In genomic region chr5:99104538-99105132, GRCh38 we compare ENCODE assay signal across 9 cellular contexts.
DNase-seq lines count a peak whose midpoint lies in the region; ATAC-seq, FAIRE-seq and TF ChIP-seq lines count a peak whose summit lies in the region.
"Had no signal": no experiment of that assay in that cellular context is flagged by ENCODE, and none has a peak within 500 bp of the region (broad histone marks: within the 10 kb centered on the region; RNA-seq: fewer than 3 reads in every experiment).

No MANE protein-coding gene starts in this region.

- BruUV-seq in PC-3 (replicated peaks; lab: Mats Ljungman, UMichigan): no TSS peak

- H3K4me1 ChIP-seq in PC-3 (ENCODE audit: insufficient read depth, low read length) (no peaks in the 10 kb centered on the region), pancreas (no peaks in the 10 kb centered on the region)

- peak; percentile 69; the same call in 1 of the 2 replicates for TF ChIP-seq CTCF in PC-3 (conservative IDR thresholded peaks at IDR 0.05; ENCODE audit: low read depth, low read length)
- TF ChIP-seq CTCF in epithelial cell of esophagus (IDR thresholded peaks at IDR 0.05; ENCODE audit: insufficient read depth, low read depth, low read length, missing control alignments): peak; percentile 61
- TF ChIP-seq CTCF in pancreas (IDR thresholded peaks at IDR 0.05): peak; percentile 5 to 58 (median 42)

- H3K9me3 ChIP-seq in PC-3 (ENCODE audit: low read length) (no peaks in the 10 kb centered on the region), pancreas (no peaks in the 10 kb centered on the region)

- H3F3A ChIP-seq in PC-3 (ENCODE audit: low read length, unreplicated experiment): no peaks in the 10 kb centered on the region

- H3K36me3 ChIP-seq in PC-3 (ENCODE audit: low read depth, low read length) (no peaks in the 10 kb centered on the region), pancreas (no peaks in the 10 kb centered on the region)

- H3K27me3 ChIP-seq in PC-3 (ENCODE audit: low read length): peaks cover 31% of the 10 kb centered on the region
- no peaks in the 10 kb centered on the region for H3K27me3 ChIP-seq in pancreas

- H3K79me2 ChIP-seq in PC-3 (ENCODE audit: low read length): no peaks in the 10 kb centered on the region

- intact Hi-C loops in PC-3 (cut with micrococcal nuclease): loop anchor here (1.0 to 2.0 kb wide), 3 partner anchors 50 to 1326 kb away; no protein-coding TSS in a partner anchor
- intact Hi-C loops in pancreas (cut with DNase I): no loop called here
- intact Hi-C loops in posterior vena cava (cut with DNase I): no loop called here

- H3K4me2 ChIP-seq in PC-3 (ENCODE audit: low read length): no peak overlapping the region

- DNase-seq in ELR (ENCODE audit: low read depth) (peak; percentile 59), HT1080 (ENCODE audit: low read depth) (peak; percentile 42), PC-3 (peak; percentile 65), epithelial cell of esophagus (ENCODE audit: low read depth) (peak; percentile 47), pancreas (no peak), GM19240 (ENCODE audit: insufficient read length, low spot score) (no peak), posterior vena cava (ENCODE audit: low spot score) (no peak)
- no peak for DNase-seq in stimulated activated CD4-positive, alpha-beta T cell treated with anti-CD3 and anti-CD28 coated beads, Interleukin-12 subunit alpha, Interleukin-12 subunit beta, amount 100 ng/mL, for 4 hours
- DNase-seq: activated B cell treated with CpG ODN at 0.5 μM for 24 hours had no signal

- POLR2A ChIA-PET in PC-3 (lab: Charles Lee; ENCODE audit: unreplicated experiment): interaction anchor here (0.6 to 0.7 kb wide), 2 partner anchors 10 to 1172 kb away, joined by 3 to 6 read pairs; no protein-coding TSS in a partner anchor

- H2AFZ ChIP-seq in PC-3 (ENCODE audit: low read length): no peak overlapping the region

- ATAC-seq in PC-3 (peak; percentile 38; the same call in 1 of the 2 replicates), pancreas (peak in 3 of 4 donors; percentile 68 to 75 (median 73))

- 0% methylated on average over 2 of the region's 2 CpGs for WGBS in pancreas, 2 donors

- no peaks in the 10 kb centered on the region for H3K9me2 ChIP-seq in PC-3 (replicated peaks; ENCODE audit: low read length)

- peak; percentile 90 for FAIRE-seq in pancreas (lab: Jason Lieb, UNC)

- H3K9ac ChIP-seq in PC-3 (ENCODE audit: low read length): no peak overlapping the region

- CTCF ChIA-PET in PC-3 (lab: Charles Lee): interaction anchor here (0.6 to 1.1 kb wide), 14 partner anchors 44 to 1731 kb away, joined by 3 to 17 read pairs (median 7); no protein-coding TSS in a partner anchor

- H3K27ac ChIP-seq in PC-3 (ENCODE audit: low read length) (no peak overlapping the region), pancreas (no peak overlapping the region)

- no peaks in the 10 kb centered on the region for H4K20me1 ChIP-seq in PC-3 (ENCODE audit: low read length)

- H3K4me3 ChIP-seq in PC-3 (ENCODE audit: low read length) (no peak overlapping the region), epithelial cell of esophagus (ENCODE audit: low read length) (no peak overlapping the region), pancreas (no peak overlapping the region)

Comparison
In these comparisons a context has a peak if more than half of its experiments do, and no peak if none do; other contexts are left out.
1. DNase-seq: peak in ELR (single experiment), HT1080 (single experiment), PC-3 (single experiment) and epithelial cell of esophagus (single experiment); none in pancreas (0 of 6), GM19240 (single experiment), stimulated activated CD4-positive, alpha-beta T cell treated with anti-CD3 and anti-CD28 coated beads, Interleukin-12 subunit alpha, Interleukin-12 subunit beta, amount 100 ng/mL, for 4 hours (single experiment) and posterior vena cava (single experiment).
2. Peak in every context shown above with its lines, with median percentiles within 50 percentile points of each other: CTCF ChIP-seq.